11 cellular contexts compared by ENCODE assay signal in the genomic region with DNA sequence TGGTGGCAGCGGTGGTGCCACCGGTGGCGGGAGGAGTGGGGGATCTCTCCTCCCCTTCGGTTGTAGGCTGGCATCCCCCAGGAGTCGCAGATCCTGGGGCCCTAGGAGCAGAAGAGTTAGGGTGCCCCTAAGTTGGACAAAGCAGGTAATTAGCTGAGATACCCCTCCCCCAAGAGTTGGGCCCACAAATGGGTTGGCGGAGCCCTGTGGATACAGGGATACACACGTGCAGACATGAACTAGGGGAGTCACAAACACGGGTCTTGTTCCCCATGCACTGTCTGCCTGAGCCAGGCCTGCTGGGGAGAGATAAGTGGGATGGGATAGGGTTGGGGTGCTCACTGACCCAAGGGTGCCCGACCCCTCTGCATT. TPM values are rescaled to one million over a fixed set of nuclear protein-coding genes. Genes with fewer than 3 reads are reported as not detected.
A peak's percentile ranks its signal among the peaks of the same experiment; 100 is the strongest.
DNase-seq lines count a peak whose midpoint lies in the region; ATAC-seq and TF ChIP-seq lines count a peak whose summit lies in the region.
"Had no signal": no experiment of that assay in that cellular context is flagged by ENCODE, and none has a peak within 500 bp of the region (broad histone marks: within the 10 kb centered on the region; RNA-seq: fewer than 3 reads in every experiment).

No MANE protein-coding gene starts in this region.

- H3K27ac ChIP-seq in H9 (ENCODE audit: insufficient read length, low read depth, low read length) = peak overlapping the region; percentile 7
- H3K27ac ChIP-seq in right cardiac atrium (ENCODE audit: low read length) = peak overlapping the region; percentile 3
- H3K27ac ChIP-seq in spleen = peak overlapping the region; percentile 9 to 83 (median 70)
- peak overlapping the region in 1 of 2 donors; percentile 57 for H3K27ac ChIP-seq in testis
- H3K27ac ChIP-seq in trophoblast cell (ENCODE audit: low read depth, low read length) = no peak overlapping the region

- H3K4me1 Mint-ChIP-seq in H9 = peaks cover 0 to 4% of the 10 kb centered on the region in 2 experiments; a peak in 1 of 4 replicates
- H3K4me1 Mint-ChIP-seq in activated T-helper 17 cell treated with anti-CD3 and anti-CD28 coated beads, Interleukin-2, amount 50 U/mL, for 72 hours = no peaks in the 10 kb centered on the region

- H3K79me2 ChIP-seq in H9 (ENCODE audit: insufficient read depth, low read length) (no peaks in the 10 kb centered on the region), trophoblast cell (ENCODE audit: control insufficient read depth, insufficient read depth, low read length, poor library complexity) (no peaks in the 10 kb centered on the region)

- no peak overlapping the region for H4K12ac ChIP-seq in trophoblast cell (ENCODE audit: low read depth, low read length)

- no peak overlapping the region for H3K4me3 Mint-ChIP-seq in H9
- H3K4me3 Mint-ChIP-seq in activated T-helper 17 cell treated with anti-CD3 and anti-CD28 coated beads, Interleukin-2, amount 50 U/mL, for 72 hours = no peak overlapping the region

- H3K4me2 ChIP-seq in H9 (ENCODE audit: insufficient read depth, insufficient read length, low read length) = no peak overlapping the region
- H3K4me2 ChIP-seq in trophoblast cell (ENCODE audit: low read length) = no peak overlapping the region

- H2BK5ac ChIP-seq in H9 (ENCODE audit: insufficient read length, low read length) (no peak overlapping the region), trophoblast cell (ENCODE audit: low read depth, low read length, poor library complexity) (no peak overlapping the region)

- peaks cover 14 to 47% (median 32%) of the 10 kb centered on the region in 3 experiments; a peak in 6 of 7 replicates for H3K36me3 Mint-ChIP-seq in H9 (ENCODE audit: insufficient read depth in 1 of 3, low read depth in 3 of 3)
- peaks cover 64% of the 10 kb centered on the region for H3K36me3 Mint-ChIP-seq in activated T-helper 17 cell treated with anti-CD3 and anti-CD28 coated beads, Interleukin-2, amount 50 U/mL, for 72 hours (ENCODE audit: low read depth)

- H3K9ac ChIP-seq in H9 (ENCODE audit: extremely low read depth, insufficient read length, low read length) = no peak overlapping the region
- H3K9ac ChIP-seq in trophoblast cell (ENCODE audit: low read length) = no peak overlapping the region

- H2BK120ac ChIP-seq in H9 (ENCODE audit: low read depth, low read length, poor library complexity, severe bottlenecking) (no peak overlapping the region), trophoblast cell (ENCODE audit: insufficient read depth, low read length, poor library complexity) (no peak overlapping the region)

- no peak overlapping the region for H3K4ac ChIP-seq in H9 (ENCODE audit: low read depth, low read length)
- H3K4ac ChIP-seq in trophoblast cell (ENCODE audit: low read depth, low read length) = no peak overlapping the region

- no peak overlapping the region for H4K5ac ChIP-seq in H9 (ENCODE audit: insufficient read length, low read depth, low read length)

- H3K27ac Mint-ChIP-seq in H9 = no peak overlapping the region; a peak in 1 of 7 replicates
- peak overlapping the region; percentile 46 for H3K27ac Mint-ChIP-seq in activated T-helper 17 cell treated with anti-CD3 and anti-CD28 coated beads, Interleukin-2, amount 50 U/mL, for 72 hours

- H3K4me1 ChIP-seq in H9 (ENCODE audit: insufficient read depth, low read length) (no peaks in the 10 kb centered on the region), right cardiac atrium (ENCODE audit: control insufficient read depth, insufficient read depth, low read length) (peaks cover 8% of the 10 kb centered on the region), spleen (peaks cover 3 to 44% (median 17%) of the 10 kb centered on the region in 6 donors), testis (peaks cover 8% of the 10 kb centered on the region), trophoblast cell (ENCODE audit: control insufficient read depth in 1 of 2, insufficient read depth in 2 of 2, low read length in 2 of 2) (no peaks in the 10 kb centered on the region)

- H2BK15ac ChIP-seq in H9 (ENCODE audit: low read depth, low read length) = no peak overlapping the region

- no peaks in the 10 kb centered on the region for H4K20me1 ChIP-seq in H9 (ENCODE audit: control insufficient read depth, insufficient read depth, insufficient read length)

- no peak overlapping the region for H4K8ac ChIP-seq in H9 (replicated peaks; ENCODE audit: insufficient read length, low read depth, low read length)
- H4K8ac ChIP-seq in trophoblast cell (ENCODE audit: low read depth, low read length) = no peak overlapping the region

- TF ChIP-seq CTCF in H9 (conservative IDR thresholded peaks at IDR 0.05) (no peak), spleen (IDR thresholded peaks at IDR 0.05 in 8 of 11, conservative IDR thresholded peaks at IDR 0.05 in 3 of 11) (no peak), testis (IDR thresholded peaks at IDR 0.05) (no peak)

- H3K79me1 ChIP-seq in H9 (ENCODE audit: insufficient read depth, low read depth, low read length, poor library complexity, severe bottlenecking) = no peaks in the 10 kb centered on the region
- H3K79me1 ChIP-seq in trophoblast cell (ENCODE audit: low read length) = no peaks in the 10 kb centered on the region

- peaks cover 0 to 100% (median 46%) of the 10 kb centered on the region in 6 donors for H3K36me3 ChIP-seq in spleen
- H3K36me3 ChIP-seq in testis (ENCODE audit: low read depth, missing control alignments) = no peaks in the 10 kb centered on the region
- peaks cover 46 to 60% of the 10 kb centered on the region in 2 experiments for H3K36me3 ChIP-seq in trophoblast cell (ENCODE audit: control insufficient read depth in 1 of 2, insufficient read depth in 2 of 2, low read length in 2 of 2)

- H3K9me3 ChIP-seq in H9 (ENCODE audit: control insufficient read depth, low read depth, low read length) = no peaks in the 10 kb centered on the region
- no peaks in the 10 kb centered on the region for H3K9me3 ChIP-seq in right cardiac atrium (ENCODE audit: control insufficient read depth, low read length)
- H3K9me3 ChIP-seq in spleen = no peaks in the 10 kb centered on the region
- no peaks in the 10 kb centered on the region for H3K9me3 ChIP-seq in testis
- H3K9me3 ChIP-seq in trophoblast cell (ENCODE audit: insufficient read depth, low read depth, low read length) = no peaks in the 10 kb centered on the region

- no peak overlapping the region for H2AK5ac ChIP-seq in H9 (ENCODE audit: insufficient read length, low read length)
- no peak overlapping the region for H2AK5ac ChIP-seq in trophoblast cell (ENCODE audit: low read length)

- H3K56ac ChIP-seq in H9 (ENCODE audit: insufficient read length, low read depth, low read length) = no peak overlapping the region

- WGBS in H9 (ENCODE audit: extremely low coverage, insufficient read length, low lambda C conversion rate) = no CpG with 5 or more reads among the region's 9 CpGs
- WGBS in right cardiac atrium = 80% methylated on average over 9 of the region's 9 CpGs
- 76 to 87% (median 79%) methylated on average over 8 to 9 of the region's 9 CpGs for WGBS in spleen, 5 donors
- 77% methylated on average over 6 to 9 of the region's 9 CpGs for WGBS in testis, 2 donors
- WGBS in trophoblast cell (ENCODE audit: extremely low coverage, insufficient coverage, insufficient read length) = no CpG with 5 or more reads among the region's 9 CpGs

- no peak overlapping the region for H3T11ph ChIP-seq in H9 (ENCODE audit: low read length)

- H4K91ac ChIP-seq in H9 (ENCODE audit: insufficient read length, low read depth, low read length) = no peak overlapping the region
- no peak overlapping the region for H4K91ac ChIP-seq in trophoblast cell (ENCODE audit: low read depth, low read length)

- H3K14ac ChIP-seq in H9 (ENCODE audit: insufficient read depth, low read length) (no peak overlapping the region), trophoblast cell (ENCODE audit: low read length) (no peak overlapping the region)

- H2BK12ac ChIP-seq in H9 (ENCODE audit: insufficient read length, low read depth, low read length) (no peak overlapping the region), trophoblast cell (ENCODE audit: low read length) (no peak overlapping the region)

- no peaks in the 10 kb centered on the region for H3K9me3 Mint-ChIP-seq in H9
- H3K9me3 Mint-ChIP-seq in activated T-helper 17 cell treated with anti-CD3 and anti-CD28 coated beads, Interleukin-2, amount 50 U/mL, for 72 hours = no peaks in the 10 kb centered on the region

- H2AFZ ChIP-seq in H9 (ENCODE audit: low read length) = no peak overlapping the region
- no peak overlapping the region for H2AFZ ChIP-seq in trophoblast cell (ENCODE audit: insufficient read depth, low read length, poor library complexity)

- H3K4me3 ChIP-seq in right cardiac atrium (ENCODE audit: low read length) (no peak overlapping the region), spleen (no peak overlapping the region), testis (no peak overlapping the region), trophoblast cell (ENCODE audit: low read depth, low read length) (no peak overlapping the region)

- H2BK20ac ChIP-seq in H9 (ENCODE audit: low read depth, low read length, poor library complexity, severe bottlenecking) = no peak overlapping the region

- ATAC-seq in activated T-helper 17 cell treated with anti-CD3 and anti-CD28 coated beads, Interleukin-2, amount 50 U/mL, for 72 hours (replicated peaks) = no peak
- ATAC-seq in right cardiac atrium = peak in 1 of 2 donors; percentile 8
- no peak for ATAC-seq in activated CD4-positive, CD25-positive, alpha-beta regulatory T cell treated with anti-CD3 and anti-CD28 coated beads, Interleukin-2, amount 50 U/mL, for 24 hours

- H3K23ac ChIP-seq in H9 (ENCODE audit: insufficient read length, low read depth, low read length) (no peak overlapping the region), trophoblast cell (ENCODE audit: low read length) (no peak overlapping the region)

- intact Hi-C loops in right cardiac atrium (cut with DNase I) (no loop called here), spleen (cut with DNase I; ENCODE audit: low total_unique reads) (no loop called here), testis (cut with DNase I; ENCODE audit: low total_unique reads) (no loop called here)

- H3K18ac ChIP-seq in H9 (ENCODE audit: insufficient read length, low read depth, low read length) (no peak overlapping the region), trophoblast cell (ENCODE audit: low read length) (no peak overlapping the region)

- no peak for TF ChIP-seq POLR2A in spleen (IDR thresholded peaks at IDR 0.05)
- no peak for TF ChIP-seq POLR2A in testis (IDR thresholded peaks at IDR 0.05)

- H3K27me3 ChIP-seq in H9 (ENCODE audit: insufficient read depth, low read length) = no peaks in the 10 kb centered on the region
- no peaks in the 10 kb centered on the region for H3K27me3 ChIP-seq in right cardiac atrium (ENCODE audit: control insufficient read depth, insufficient read depth)
- no peaks in the 10 kb centered on the region for H3K27me3 ChIP-seq in spleen (replicated peaks in 1 of 7)
- H3K27me3 ChIP-seq in testis = no peaks in the 10 kb centered on the region
- no peaks in the 10 kb centered on the region for H3K27me3 ChIP-seq in trophoblast cell (ENCODE audit: insufficient read depth, low read length)

- no peaks in the 10 kb centered on the region for H3K27me3 Mint-ChIP-seq in H9 (ENCODE audit: low read depth)
- H3K27me3 Mint-ChIP-seq in activated T-helper 17 cell treated with anti-CD3 and anti-CD28 coated beads, Interleukin-2, amount 50 U/mL, for 72 hours = no peaks in the 10 kb centered on the region

- H3K23me2 ChIP-seq in H9 (ENCODE audit: insufficient read length, low read depth, low read length, poor library complexity, severe bottlenecking) = no peaks in the 10 kb centered on the region

- no peak for DNase-seq in H9
- peak in 1 of 3 donors; percentile 37 for DNase-seq in right cardiac atrium
- DNase-seq in spleen = no peak
- no peak for DNase-seq in testis
- no peak for DNase-seq in trophoblast cell
- DNase-seq in NCI-H1930 (lab: John Stamatoyannopoulos, UW) = no peak
- DNase-seq: activated naive CD4-positive, alpha-beta T cell treated with anti-CD3 and anti-CD28 coated beads, Interleukin-2, amount 50 U/mL, for 16 hours; EL; NCI-H1092 had no signal

RNA-seq across cellular contexts. Expression of a gene that starts 2.0 kb away (rescaled TPM):
- total RNA-seq in H9 (2021) (1.0 and 1.9 TPM in 2 replicates), right cardiac atrium (1 to 10 TPM in 3 of 4 donors, under 1 TPM in 1; 0.42 to 1.8 (median 1.1) TPM), spleen (1 to 10 TPM; 2.6 to 7.6 (median 5.4) TPM), testis (1 to 10 TPM; 3.8 to 5.0 TPM)
- 1 to 10 TPM; 4.4 to 4.7 TPM for total RNA-seq in activated T-helper 17 cell treated with anti-CD3 and anti-CD28 coated beads, Interleukin-2, amount 50 U/mL, for 72 hours
- polyA plus RNA-seq in right cardiac atrium (0.93 TPM), spleen (1 to 10 TPM in 2 of 3 donors, under 1 TPM in 1; 0.55 to 1.6 (median 1.5) TPM), testis (ENCODE audit: insufficient read depth, low read depth, low replicate concordance) (4.4 TPM)
- 0.49 and 0.54 TPM in 2 replicates for polyA plus RNA-seq in trophoblast cell (2013)

RNA-seq across cellular contexts. Expression of a gene that starts 38.0 kb away (rescaled TPM):
- total RNA-seq in H9 (2021) (484 and 514 TPM in 2 replicates), right cardiac atrium (10 to 100 TPM; 43.7 to 49.4 (median 48.1) TPM), spleen (100 to 1,000 TPM in 5 of 7 donors, 10 to 100 TPM in 2; 85.1 to 143 (median 110) TPM), testis (100 to 1,000 TPM; 184 to 194 TPM)
- total RNA-seq in activated T-helper 17 cell treated with anti-CD3 and anti-CD28 coated beads, Interleukin-2, amount 50 U/mL, for 72 hours = 100 to 1,000 TPM; 113 to 224 TPM
- polyA plus RNA-seq in right cardiac atrium (89.8 TPM), spleen (100 to 1,000 TPM; 132 to 151 (median 139) TPM), testis (ENCODE audit: insufficient read depth, low read depth, low replicate concordance) (206 TPM)
- 129 and 144 TPM in 2 replicates for polyA plus RNA-seq in trophoblast cell (2013)
